Comparison of ENCODE assay signal across 15 cellular contexts in genomic region chr1:87951852-87952251, GRCh38.
A peak's percentile ranks its signal among the peaks of the same experiment; 100 is the strongest.
DNase-seq lines count a peak whose midpoint lies in the region; ATAC-seq and TF ChIP-seq lines count a peak whose summit lies in the region.
"Had no signal": no experiment of that assay in that cellular context is flagged by ENCODE, and none has a peak within 500 bp of the region (broad histone marks: within the 10 kb centered on the region; RNA-seq: fewer than 3 reads in every experiment).

No MANE protein-coding gene starts in this region.

- H3K4me1 ChIP-seq in right atrium auricular region (peaks cover 0 to 13% of the 10 kb centered on the region in 2 donors), aorta (ENCODE audit: control insufficient read depth in 1 of 2, insufficient read depth in 2 of 2, low read length in 2 of 2) (peaks cover 2% of the 10 kb centered on the region in 2 donors)

- ATAC-seq in left cardiac atrium, result no peak
- peak; percentile 27 for ATAC-seq in aorta (ENCODE audit: low FRiP score)

- H3K9me3 ChIP-seq in right atrium auricular region, result no peaks in the 10 kb centered on the region
- no peaks in the 10 kb centered on the region for H3K9me3 ChIP-seq in aorta (ENCODE audit: control insufficient read depth, low read length)
- H3K9me3 ChIP-seq: tibial nerve had no signal

- intact Hi-C loops in left cardiac atrium (cut with DNase I), result loop anchor here (2.0 to 10.0 kb wide), 4 partner anchors 625 to 820 kb away; partner anchors contain the start of gene LMO4 (in 1 of the 2)
- intact Hi-C loops in aorta (cut with DNase I), result loop anchor here in 1 of 2 donors (10.0 kb wide), 1 partner anchor 337 kb away; no protein-coding TSS in a partner anchor

- H3K4me3 ChIP-seq in right atrium auricular region (no peak overlapping the region), aorta (ENCODE audit: low read length in 2 of 2) (no peak overlapping the region)
- H3K4me3 ChIP-seq: tibial nerve had no signal

- H3K27me3 ChIP-seq in right atrium auricular region (no peaks in the 10 kb centered on the region), aorta (ENCODE audit: control insufficient read depth in 1 of 2, insufficient read depth in 2 of 2, low read length in 1 of 2) (peaks cover 0 to 2% of the 10 kb centered on the region in 2 donors)
- H3K27me3 ChIP-seq: tibial nerve had no signal

- H3K27ac ChIP-seq in right atrium auricular region, result no peak overlapping the region
- H3K27ac ChIP-seq in aorta (ENCODE audit: low read depth in 1 of 2, low read length in 2 of 2), result peak overlapping the region in 1 of 2 donors; percentile 51
- H3K27ac ChIP-seq: tibial nerve had no signal

- no peak for TF ChIP-seq CTCF in right atrium auricular region (IDR thresholded peaks at IDR 0.05)

- 11 to 14% methylated on average over 4 of the region's 4 CpGs for WGBS in aorta, 2 donors

- DNase-seq in left cardiac atrium (peak; percentile 27), right atrium auricular region (ENCODE audit: low spot score) (no peak), UCSD-AML1 (lab: John Stamatoyannopoulos, UW; ENCODE audit: unreplicated experiment) (peak; percentile 27), kidney glomerular epithelial cell (lab: John Stamatoyannopoulos, UW) (peak; percentile 59), aorta (no peak), NCI-H524 treated with DMSO at 0.1 percent for 48 hours (lab: John Stamatoyannopoulos, UW) (no peak), SKM-1 (lab: John Stamatoyannopoulos, UW; ENCODE audit: unreplicated experiment) (no peak), ecto neural progenitor cell (ENCODE audit: low spot score) (no peak)
- DNase-seq: activated CD4-positive, alpha-beta T cell treated with anti-CD3 and anti-CD28 coated beads for 1 hour; activated CD8-positive, alpha-beta memory T cell treated with anti-CD3 and anti-CD28 coated beads, Interleukin-2, amount 50 U/mL, for 48 hours; activated naive CD4-positive, alpha-beta T cell treated with anti-CD3 and anti-CD28 coated beads, Interleukin-2, amount 10 ng/mL, durations not matched to agents 7 days and 5 days; GOT3; NCI-H1436 treated with DMSO at 0.1 percent for 48 hours; NCI-H510A had no signal

- H3K36me3 ChIP-seq in right atrium auricular region, result no peaks in the 10 kb centered on the region
- no peaks in the 10 kb centered on the region for H3K36me3 ChIP-seq in aorta (ENCODE audit: control insufficient read depth in 1 of 2, insufficient read depth in 2 of 2, low read length in 1 of 2)
- H3K36me3 ChIP-seq: tibial nerve had no signal

Comparison
In these comparisons a context has a peak if more than half of its experiments do, and no peak if none do; other contexts are left out.
1. DNase-seq: peak in left cardiac atrium (single experiment), UCSD-AML1 (single experiment) and kidney glomerular epithelial cell (single experiment); none in right atrium auricular region (single experiment), aorta (0 of 2), NCI-H524 treated with DMSO at 0.1 percent for 48 hours (single experiment), SKM-1 (single experiment) and ecto neural progenitor cell (single experiment).